In the genomic region with DNA sequence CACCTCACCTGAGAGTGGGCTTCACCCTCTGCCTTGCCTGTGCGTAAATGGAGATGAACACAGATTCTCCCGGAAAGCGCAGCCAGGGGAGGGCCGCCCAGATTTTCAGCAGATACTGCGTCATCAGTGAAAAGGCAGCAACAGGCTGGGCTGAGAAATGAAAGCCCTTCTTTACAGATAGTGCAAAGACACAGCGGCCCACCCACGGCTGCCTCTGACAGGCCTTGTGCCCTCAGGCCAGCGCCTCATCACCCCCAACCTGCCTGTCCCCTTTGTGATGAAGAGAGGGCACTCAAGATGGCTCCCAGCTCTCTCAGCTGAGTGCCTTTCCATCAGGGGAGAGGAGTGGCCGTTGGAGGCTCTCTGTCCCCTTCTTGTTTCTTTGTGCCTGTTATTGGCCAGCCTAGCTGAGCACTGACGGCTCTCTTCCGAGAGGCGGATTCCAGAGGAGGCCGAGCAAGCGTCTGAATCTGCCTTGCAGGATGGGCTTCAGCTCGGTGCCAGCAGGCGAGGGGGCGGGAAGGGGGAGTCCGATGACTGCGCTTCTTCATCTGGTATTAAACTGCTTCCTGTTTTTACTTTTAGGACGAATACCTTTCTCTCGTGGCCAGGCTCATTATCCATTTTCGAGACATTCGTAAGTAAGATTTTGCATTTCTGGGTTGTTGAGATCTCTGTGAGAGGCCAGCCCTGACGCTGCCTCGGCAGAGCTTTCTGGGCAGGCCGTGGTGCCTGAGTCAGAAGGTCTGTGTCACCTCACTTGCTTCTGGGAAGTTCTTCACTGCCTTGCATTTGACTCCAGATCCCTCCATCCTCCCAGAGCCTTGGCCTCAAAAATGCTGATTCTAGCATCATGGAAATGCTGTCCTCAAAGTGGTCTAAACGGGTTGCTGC, we compare ENCODE assay signal across 8 cellular contexts. TPM values are rescaled to one million over a fixed set of nuclear protein-coding genes. Genes with fewer than 3 reads are reported as not detected.
DNase-seq lines count a peak whose midpoint lies in the region; ATAC-seq, FAIRE-seq and TF ChIP-seq lines count a peak whose summit lies in the region.

No MANE protein-coding gene starts in this region.

- peak overlapping the region; percentile 24; the same call in 1 of the 2 replicates for H2BK5ac ChIP-seq in H1 (ENCODE audit: low read depth, low read length)

- WGBS in H1 (ENCODE audit: extremely low coverage in 1 of 2, insufficient coverage in 1 of 2, insufficient read length in 1 of 2, insufficient replicate concordance in 2 of 2, low coverage in 1 of 2, low lambda C conversion rate in 2 of 2, missing lambda C conversion rate in 1 of 2), 2 experiments, result 89% methylated on average over 26 of the region's 27 CpGs; no CpG with 5 or more reads in 1 of the 2 experiments

- no peak overlapping the region for H2BK20ac ChIP-seq in H1 (ENCODE audit: low read length)

- no peak overlapping the region for H3K4me2 ChIP-seq in H1 (ENCODE audit: insufficient read depth in 1 of 2, low read depth in 2 of 2, low read length in 2 of 2)

- no peaks in the 10 kb centered on the region for H3K27me3 Mint-ChIP-seq in CD8-positive, alpha-beta T cell (ENCODE audit: low read depth)
- H3K27me3 Mint-ChIP-seq in activated CD4-positive, alpha-beta memory T cell treated with anti-CD3 and anti-CD28 coated beads for 36 hours, result no peaks in the 10 kb centered on the region

- H3K9me3 Mint-ChIP-seq in CD8-positive, alpha-beta T cell, result no peaks in the 10 kb centered on the region
- H3K9me3 Mint-ChIP-seq in activated CD4-positive, alpha-beta memory T cell treated with anti-CD3 and anti-CD28 coated beads for 36 hours, result no peaks in the 10 kb centered on the region

- H3K27ac Mint-ChIP-seq in CD8-positive, alpha-beta T cell, result peak overlapping the region; percentile 97
- peak overlapping the region; percentile 100 for H3K27ac Mint-ChIP-seq in activated CD4-positive, alpha-beta memory T cell treated with anti-CD3 and anti-CD28 coated beads for 36 hours

- H3K79me2 ChIP-seq in H1 (ENCODE audit: control insufficient read depth in 1 of 2, insufficient read depth in 2 of 2, low read length in 2 of 2), result peaks cover 0 to 19% of the 10 kb centered on the region in 2 experiments; a peak in 2 of 4 replicates

- no peak for FAIRE-seq in H1 (lab: Jason Lieb, UNC)

- H2BK12ac ChIP-seq in H1 (ENCODE audit: low read depth, low read length), result no peak overlapping the region

- no peak overlapping the region for H3K23ac ChIP-seq in H1 (ENCODE audit: insufficient read length)

- H3K4ac ChIP-seq in H1 (replicated peaks; ENCODE audit: insufficient read length, low read depth, low read length), result no peak overlapping the region

- no peak overlapping the region for H4K91ac ChIP-seq in H1 (replicated peaks; ENCODE audit: insufficient read length, low read length)

- CTCF ChIA-PET in CD8-positive, alpha-beta T cell (lab: Charles Lee), result interaction anchor here (0.8 to 21.5 kb wide), 8 partner anchors 9 to 55 kb away, joined by 3 to 382 read pairs (median 4); a partner anchor contains a TSS
- CTCF ChIA-PET in activated CD4-positive, alpha-beta memory T cell treated with anti-CD3 and anti-CD28 coated beads for 36 hours (lab: Charles Lee), result interaction anchor here (0.8 to 16.7 kb wide), 8 partner anchors 10 to 54 kb away, joined by 3 to 292 read pairs (median 4); a partner anchor contains a TSS
- CTCF ChIA-PET in H1 (lab: Charles Lee; ENCODE audit: partially characterized antibody), result interaction anchor here (0.7 to 5.2 kb wide), 5 partner anchors 9 to 20 kb away, joined by 3 to 40 read pairs (median 9); no protein-coding TSS in a partner anchor

- H3K14ac ChIP-seq in H1 (ENCODE audit: insufficient read length), result no peak overlapping the region

- DNase-seq in CD8-positive, alpha-beta T cell, result peak; percentile 41 to 82 (median 65)
- peak; percentile 86 for DNase-seq in activated CD4-positive, alpha-beta memory T cell treated with anti-CD3 and anti-CD28 coated beads for 36 hours
- DNase-seq in H1 (ENCODE audit: low read depth in 1 of 2, low spot score in 2 of 2) (no peak), HAP-1 (ENCODE audit: low spot score in 2 of 2) (no peak)

- no peak overlapping the region for H4K5ac ChIP-seq in H1 (ENCODE audit: insufficient read length, low read depth, low read length)

- H3K4me1 Mint-ChIP-seq in CD8-positive, alpha-beta T cell (ENCODE audit: low read depth), result peaks cover 90% of the 10 kb centered on the region
- peaks cover 91% of the 10 kb centered on the region for H3K4me1 Mint-ChIP-seq in activated CD4-positive, alpha-beta memory T cell treated with anti-CD3 and anti-CD28 coated beads for 36 hours (ENCODE audit: low read depth)

- in situ Hi-C loops in HAP-1 (cut with MboI; ENCODE audit: low sequenced_read_pairs), result no loop called here

- H3K4me3 Mint-ChIP-seq in CD8-positive, alpha-beta T cell, result peak overlapping the region; percentile 89
- peak overlapping the region; percentile 69 for H3K4me3 Mint-ChIP-seq in activated CD4-positive, alpha-beta memory T cell treated with anti-CD3 and anti-CD28 coated beads for 36 hours

- no peak overlapping the region; the same call in 1 of the 2 replicates for H3K18ac ChIP-seq in H1 (ENCODE audit: extremely low read depth, low read length)

- peak; percentile 61 for ATAC-seq in CD8-positive, alpha-beta T cell
- ATAC-seq in HG03442 (IDR thresholded peaks at IDR 0.05; ENCODE audit: unreplicated experiment), result no peak
- ATAC-seq in HG03342 (IDR thresholded peaks at IDR 0.05; ENCODE audit: unreplicated experiment), result no peak

- no peak overlapping the region for H3K56ac ChIP-seq in H1 (replicated peaks; ENCODE audit: insufficient read length, low read depth, low read length)

- peaks cover 92% of the 10 kb centered on the region for H3K4me1 ChIP-seq in CD8-positive, alpha-beta T cell (ENCODE audit: insufficient read depth, low read length)
- peaks cover 2 to 12% (median 5%) of the 10 kb centered on the region in 4 experiments; a peak in 6 of 7 replicates for H3K4me1 ChIP-seq in H1 (replicated peaks in 1 of 4; ENCODE audit: control insufficient read depth in 3 of 4, insufficient read depth in 4 of 4, low read length in 3 of 4)
- peaks cover 34 to 60% of the 10 kb centered on the region in 2 donors for H3K4me1 ChIP-seq in muscle layer of duodenum (ENCODE audit: control insufficient read depth in 1 of 2, insufficient read depth in 2 of 2, low read length in 2 of 2)
- peaks cover 31 to 77% (median 69%) of the 10 kb centered on the region in 5 donors for H3K4me1 ChIP-seq in subcutaneous abdominal adipose tissue (ENCODE audit: control insufficient read depth in 5 of 5, insufficient read depth in 5 of 5, low read length in 5 of 5)
- H3K4me1 ChIP-seq in HAP-1, result no peaks in the 10 kb centered on the region

- H2BK15ac ChIP-seq in H1 (ENCODE audit: low read length), result no peak overlapping the region

- peak overlapping the region; percentile 18 for H3K4me3 ChIP-seq in CD8-positive, alpha-beta T cell (ENCODE audit: low read depth, low read length)
- H3K4me3 ChIP-seq in H1 (ENCODE audit: extremely low read depth in 1 of 4, insufficient read depth in 2 of 4, low read depth in 3 of 4, low read length in 4 of 4) (no peak overlapping the region), muscle layer of duodenum (ENCODE audit: low read depth in 1 of 2, low read length in 2 of 2) (peak overlapping the region in 1 of 2 donors; percentile 30), subcutaneous abdominal adipose tissue (ENCODE audit: low read depth in 1 of 5, low read length in 5 of 5) (no peak overlapping the region), HAP-1 (no peak overlapping the region)

- no peak overlapping the region for H2AK5ac ChIP-seq in H1 (ENCODE audit: low read depth, low read length)

- H2AFZ ChIP-seq in H1 (ENCODE audit: low read length), result no peak overlapping the region

- H3K9me3 ChIP-seq in CD8-positive, alpha-beta T cell (ENCODE audit: low read length), result no peaks in the 10 kb centered on the region
- H3K9me3 ChIP-seq in H1 (ENCODE audit: insufficient read depth in 2 of 2, low read depth in 1 of 2, low read length in 1 of 2), result no peaks in the 10 kb centered on the region
- H3K9me3 ChIP-seq in muscle layer of duodenum (ENCODE audit: control insufficient read depth in 1 of 2, low read length in 2 of 2), result no peaks in the 10 kb centered on the region
- no peaks in the 10 kb centered on the region for H3K9me3 ChIP-seq in subcutaneous abdominal adipose tissue (ENCODE audit: control insufficient read depth in 5 of 5, low read length in 5 of 5)
- H3K9me3 ChIP-seq in HAP-1, result no peaks in the 10 kb centered on the region

- H3K36me3 ChIP-seq in CD8-positive, alpha-beta T cell (ENCODE audit: insufficient read depth, low read length), result peaks cover 13% of the 10 kb centered on the region
- peaks cover 0 to 16% (median 8%) of the 10 kb centered on the region in 4 experiments; a peak in 6 of 8 replicates for H3K36me3 ChIP-seq in H1 (ENCODE audit: control insufficient read depth in 2 of 4, insufficient read depth in 4 of 4, low read length in 3 of 4)
- H3K36me3 ChIP-seq in muscle layer of duodenum (ENCODE audit: control insufficient read depth in 1 of 2, insufficient read depth in 2 of 2, low read length in 2 of 2), result peaks cover 26 to 36% of the 10 kb centered on the region in 2 donors
- H3K36me3 ChIP-seq in subcutaneous abdominal adipose tissue (ENCODE audit: control insufficient read depth in 5 of 5, insufficient read depth in 5 of 5, low read length in 5 of 5), result peaks cover 0 to 38% (median 35%) of the 10 kb centered on the region in 5 donors
- H3K36me3 ChIP-seq in HAP-1 (replicated peaks), result peaks cover 44% of the 10 kb centered on the region

- H3K23me2 ChIP-seq in H1 (ENCODE audit: low read depth, low read length), result no peaks in the 10 kb centered on the region

- peak overlapping the region; percentile 86 for H3K27ac ChIP-seq in CD8-positive, alpha-beta T cell (ENCODE audit: low read depth, low read length)
- H3K27ac ChIP-seq in H1 (ENCODE audit: low read depth, low read length) (no peak overlapping the region), muscle layer of duodenum (ENCODE audit: low read length) (peak overlapping the region; percentile 89), subcutaneous abdominal adipose tissue (ENCODE audit: low read depth, low read length) (peak overlapping the region; percentile 99)

- intact Hi-C loops in CD8-positive, alpha-beta T cell (cut with DNase I, micrococcal nuclease), result loop anchor here (2.0 kb wide), 2 partner anchors 18 to 42 kb away; no protein-coding TSS in a partner anchor
- intact Hi-C loops in activated CD4-positive, alpha-beta memory T cell treated with anti-CD3 and anti-CD28 coated beads for 36 hours (cut with micrococcal nuclease), result loop anchor here (1.0 to 5.0 kb wide), 5 partner anchors 12 to 229 kb away; a partner anchor contains a TSS

- no peak for TF ChIP-seq EP300 in H1 (IDR thresholded peaks at IDR 0.05; ENCODE audit: borderline replicate concordance in 1 of 2, low read depth in 2 of 2, low read length in 2 of 2)

- H2BK120ac ChIP-seq in H1 (replicated peaks; ENCODE audit: low read depth, low read length), result no peak overlapping the region

- POLR2A ChIA-PET in CD8-positive, alpha-beta T cell (lab: Charles Lee), result interaction anchor here (0.6 to 14.9 kb wide), 12 partner anchors 17 to 482 kb away, joined by 3 to 308 read pairs (median 5); a partner anchor contains a TSS
- POLR2A ChIA-PET in activated CD4-positive, alpha-beta memory T cell treated with anti-CD3 and anti-CD28 coated beads for 36 hours (lab: Charles Lee), result interaction anchor here (1.0 to 5.9 kb wide), 5 partner anchors 14 to 42 kb away, joined by 3 to 47 read pairs (median 6); a partner anchor contains a TSS
- POLR2A ChIA-PET in H1 (lab: Charles Lee; ENCODE audit: partially characterized antibody), result no interaction called here

- peaks cover 1 to 12% of the 10 kb centered on the region in 2 experiments for H4K20me1 ChIP-seq in H1 (replicated peaks in 1 of 2; ENCODE audit: control insufficient read depth in 1 of 2, insufficient read depth in 2 of 2, low read length in 2 of 2)

- TF ChIP-seq POLR2A in H1 (IDR thresholded peaks at IDR 0.05; ENCODE audit: control extremely low read depth in 1 of 2, low read depth in 2 of 2, low read length in 2 of 2), result no peak

- no peaks in the 10 kb centered on the region for H3K27me3 ChIP-seq in CD8-positive, alpha-beta T cell (ENCODE audit: insufficient read depth, low read length)
- H3K27me3 ChIP-seq in H1 (replicated peaks in 1 of 4; ENCODE audit: control insufficient read depth in 3 of 4, extremely low read depth in 1 of 4, insufficient read depth in 3 of 4, low read length in 3 of 4) (no peaks in the 10 kb centered on the region), muscle layer of duodenum (ENCODE audit: low read depth, low read length) (no peaks in the 10 kb centered on the region), subcutaneous abdominal adipose tissue (ENCODE audit: control insufficient read depth in 5 of 5, insufficient read depth in 4 of 5, low read length in 5 of 5) (peaks cover 0 to 3% (median 0%) of the 10 kb centered on the region in 5 donors), HAP-1 (ENCODE audit: low read depth) (no peaks in the 10 kb centered on the region)

- peaks cover 55% of the 10 kb centered on the region for H3K36me3 Mint-ChIP-seq in CD8-positive, alpha-beta T cell
- peaks cover 33% of the 10 kb centered on the region for H3K36me3 Mint-ChIP-seq in activated CD4-positive, alpha-beta memory T cell treated with anti-CD3 and anti-CD28 coated beads for 36 hours

- no peak overlapping the region; a peak in 1 of 7 replicates for H3K9ac ChIP-seq in H1 (replicated peaks in 1 of 4; ENCODE audit: extremely low read depth in 1 of 4, low read depth in 3 of 4, low read length in 3 of 4)
- H3K9ac ChIP-seq in subcutaneous abdominal adipose tissue (ENCODE audit: low read length in 5 of 5), result peak overlapping the region; percentile 38 to 63 (median 44)

- H4K8ac ChIP-seq in H1 (ENCODE audit: extremely low read depth, insufficient read depth, low read length), result no peak overlapping the region; the same call in 1 of the 2 replicates

- H3K79me1 ChIP-seq in H1 (ENCODE audit: low read depth, low read length), result peaks cover 11% of the 10 kb centered on the region

- no peak for TF ChIP-seq RAD21 in H1 (IDR thresholded peaks at IDR 0.05 in 1 of 2, conservative IDR thresholded peaks at IDR 0.05 in 1 of 2; ENCODE audit: low read depth in 2 of 2, low read length in 2 of 2)

- no peak for TF ChIP-seq CTCF in CD8-positive, alpha-beta T cell (IDR thresholded peaks at IDR 0.05)
- TF ChIP-seq CTCF in H1 (IDR thresholded peaks at IDR 0.05; ENCODE audit: control extremely low read depth in 1 of 3, insufficient read depth in 1 of 3, low read depth in 1 of 3, low read length in 3 of 3), result no peak

RNA-seq across cellular contexts. Expression of a gene that starts 43.7 kb away (rescaled TPM):
- total RNA-seq in CD8-positive, alpha-beta T cell, result 100 to 1,000 TPM; 316 TPM
- total RNA-seq in activated CD4-positive, alpha-beta memory T cell treated with anti-CD3 and anti-CD28 coated beads for 36 hours, result 10 to 100 TPM; 93.3 to 97.4 TPM
- total RNA-seq in H1 (2021; fragmentation: NEBNext Ultra II Directional; extraction: Animal tissue kit (Norgen Biotek cat#: 25700)), result 57.1 and 57.3 TPM in 2 replicates
- 28.3 and 37.8 TPM in 2 replicates for polyA plus RNA-seq in H1 (2011; rRNA removed)
- 17.0 TPM for polyA plus RNA-seq in H1 (2011; cell fraction: cytosol; rRNA removed)
- 63.5 TPM for polyA plus RNA-seq in H1 (2011; cell fraction: nucleus; rRNA removed)
- polyA plus RNA-seq in H1 (2012, experiment 1 of 2), result 23.1 to 42.4 TPM (median 36.8 TPM) in 4 replicates
- polyA plus RNA-seq in H1 (2012, experiment 2 of 2), result 24.6 TPM
- polyA plus RNA-seq in H1 (2013, experiment 1 of 2), result 28.5 TPM
- 26.8 TPM for polyA plus RNA-seq in H1 (2013, experiment 2 of 2)
- polyA minus RNA-seq in H1 (2011; rRNA and poly(A)+ RNA removed), result 26.6 and 35.5 TPM in 2 replicates
- 44.8 TPM for polyA minus RNA-seq in H1 (2011; cell fraction: cytosol; rRNA and poly(A)+ RNA removed)
- 88.9 TPM for polyA minus RNA-seq in H1 (2011; cell fraction: nucleus; rRNA and poly(A)+ RNA removed)

RNA-seq across cellular contexts. Expression of a gene that starts 55.5 kb away (rescaled TPM):
- 10 to 100 TPM; 24.6 to 27.3 TPM for total RNA-seq in CD8-positive, alpha-beta T cell
- 10 to 100 TPM; 23.3 to 25.5 TPM for total RNA-seq in activated CD4-positive, alpha-beta memory T cell treated with anti-CD3 and anti-CD28 coated beads for 36 hours
- total RNA-seq in H1 (2021; fragmentation: NEBNext Ultra II Directional; extraction: Animal tissue kit (Norgen Biotek cat#: 25700)), result 9.3 and 9.4 TPM in 2 replicates
- polyA plus RNA-seq in H1 (2011; rRNA removed), result 14.2 and 16.2 TPM in 2 replicates
- 12.0 TPM for polyA plus RNA-seq in H1 (2011; cell fraction: cytosol; rRNA removed)
- 22.0 TPM for polyA plus RNA-seq in H1 (2011; cell fraction: nucleus; rRNA removed)
- polyA plus RNA-seq in H1 (2012, experiment 1 of 2), result 6.5 to 12.8 TPM (median 11.6 TPM) in 4 replicates
- 10.4 TPM for polyA plus RNA-seq in H1 (2012, experiment 2 of 2)
- 4.6 TPM for polyA plus RNA-seq in H1 (2013, experiment 1 of 2)
- 3.1 TPM for polyA plus RNA-seq in H1 (2013, experiment 2 of 2)
- polyA minus RNA-seq in H1 (2011; rRNA and poly(A)+ RNA removed), result 16.0 and 24.6 TPM in 2 replicates
- 9.2 TPM for polyA minus RNA-seq in H1 (2011; cell fraction: cytosol; rRNA and poly(A)+ RNA removed)
- polyA minus RNA-seq in H1 (2011; cell fraction: nucleus; rRNA and poly(A)+ RNA removed), result 13.6 TPM

Comparison
In these comparisons a context has a peak if more than half of its experiments do, and no peak if none do; other contexts are left out.
1. DNase-seq: peak in CD8-positive, alpha-beta T cell (7 of 7) and activated CD4-positive, alpha-beta memory T cell treated with anti-CD3 and anti-CD28 coated beads for 36 hours (single experiment); none in H1 (0 of 2) and HAP-1 (0 of 2).
2. H3K9ac ChIP-seq: peak in subcutaneous abdominal adipose tissue (5 of 5); none in H1 (0 of 4).